Comparison of ENCODE assay signal across 18 cellular contexts in the genomic region with DNA sequence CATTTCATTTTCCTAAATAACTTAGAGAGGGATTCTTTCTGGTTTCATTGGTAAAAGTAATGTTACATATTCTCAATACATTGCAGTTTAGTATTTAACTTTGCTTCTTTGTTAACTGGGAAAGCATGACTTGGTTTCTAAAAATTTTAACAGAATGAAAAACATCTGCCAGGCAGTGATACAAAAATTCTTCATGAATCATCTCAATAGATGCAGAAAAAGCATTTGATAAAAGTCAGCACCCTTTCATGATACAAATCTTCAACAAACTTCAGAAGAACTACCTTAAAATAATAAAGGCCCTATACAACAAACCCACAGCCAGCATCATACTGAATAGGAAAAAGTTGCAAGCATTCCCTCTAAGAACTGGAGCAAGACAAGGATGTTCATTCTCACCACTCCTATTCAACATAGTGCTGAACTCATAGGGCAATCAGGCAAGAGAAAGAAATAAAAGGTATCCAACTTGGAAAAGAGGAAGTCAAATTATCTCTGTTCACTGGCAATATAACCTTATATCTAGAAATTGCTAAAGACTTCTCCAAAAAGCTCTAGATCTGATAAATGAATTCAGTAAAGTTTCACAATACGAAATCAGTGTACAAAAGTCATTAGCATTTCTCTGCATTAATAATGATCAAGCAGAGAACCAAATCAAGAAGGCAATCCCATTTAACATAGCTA.
"Had no signal": no experiment of that assay in that cellular context is flagged by ENCODE, and none has a peak within 500 bp of the region (broad histone marks: within the 10 kb centered on the region; RNA-seq: fewer than 3 reads in every experiment).

No MANE protein-coding gene starts in this region.

- H3K36me3 ChIP-seq: cardiac muscle cell, transverse colon had no signal

- H3K4me1 ChIP-seq: transverse colon had no signal

- H3K4me3 Mint-ChIP-seq: activated naive CD4-positive, alpha-beta T cell treated with anti-CD3 and anti-CD28 coated beads for 36 hours; activated naive CD8-positive, alpha-beta T cell treated with anti-CD3 and anti-CD28 coated beads, Interleukin-2, amount 50 U/mL, for 24 hours; natural killer cell treated with Interleukin-12 subunit alpha and Interleukin-12 subunit beta and Interleukin-15 and Interleukin-18, amount 100 ng/mL, for 72 hours; stimulated activated naive B cell treated with anti-CD40 and anti-IgM and Interleukin-4, amounts not matched to agents 10 μg/mL and 1 μg/mL and 100 μg/mL, for 72 hours; T-helper 2 cell treated with Interferon-gamma antibody and Interleukin-4, amounts not matched to agents 5 μg/mL and 100 μg/mL, for 36 hours had no signal

- H3K27ac ChIP-seq: cardiac muscle cell, dorsolateral prefrontal cortex, transverse colon had no signal

- H3K27me3 ChIP-seq: cardiac muscle cell had no signal

- H3K4me3 ChIP-seq: cardiac muscle cell, dorsolateral prefrontal cortex, transverse colon had no signal

- H3K9me3 ChIP-seq: transverse colon had no signal

- ATAC-seq: activated naive CD8-positive, alpha-beta T cell treated with anti-CD3 and anti-CD28 coated beads, Interleukin-2, amount 50 U/mL, for 24 hours; esophagus mucosa; natural killer cell treated with Interleukin-12 subunit alpha and Interleukin-12 subunit beta and Interleukin-15 and Interleukin-18, amount 100 ng/mL, for 72 hours; stimulated activated naive B cell treated with anti-CD40 and anti-IgM and Interleukin-4, amounts not matched to agents 10 μg/mL and 1 μg/mL and 100 μg/mL, for 72 hours had no signal

- H3K36me3 Mint-ChIP-seq: natural killer cell treated with Interleukin-12 subunit alpha and Interleukin-12 subunit beta and Interleukin-15 and Interleukin-18, amount 100 ng/mL, for 72 hours had no signal

- DNase-seq: activated CD4-positive, alpha-beta T cell treated with anti-CD3 and anti-CD28 coated beads, Interleukin-2, amount 50 U/mL, for 4 hours; activated CD4-positive, CD25-positive, alpha-beta regulatory T cell treated with anti-CD3 and anti-CD28 coated beads, Interleukin-2, amount 50 U/mL, for 72 hours; activated naive CD4-positive, alpha-beta T cell treated with anti-CD3 and anti-CD28 coated beads for 36 hours; activated naive CD8-positive, alpha-beta T cell treated with anti-CD3 and anti-CD28 coated beads, Interleukin-2, amount 50 U/mL, for 24 hours; activated T-cell treated with anti-CD3 and anti-CD28 coated beads, Interleukin-2, amount 50 U/mL, for 1 hour; dorsolateral prefrontal cortex; head of caudate nucleus; nucleus accumbens; posterior cingulate gyrus; retina; stimulated activated CD4-positive, alpha-beta T cell treated with anti-CD3 and anti-CD28 coated beads, Interleukin-2, amount 100 ng/mL, for 48 hours; stimulated activated naive B cell treated with anti-CD40 and anti-IgM and Interleukin-4, amounts not matched to agents 10 μg/mL and 1 μg/mL and 100 μg/mL, for 72 hours; transverse colon had no signal

- H3K27ac Mint-ChIP-seq: activated naive CD4-positive, alpha-beta T cell treated with anti-CD3 and anti-CD28 coated beads for 36 hours; activated naive CD8-positive, alpha-beta T cell treated with anti-CD3 and anti-CD28 coated beads, Interleukin-2, amount 50 U/mL, for 24 hours; activated T-helper 2 cell treated with anti-CD3 and anti-CD28 coated beads, Interferon-gamma antibody, Interleukin-2, Interleukin-4, amounts not matched to agents 10 μg/mL and 5 μg/mL and 100 μg/mL, durations not matched to agents 14 hours and 24 hours and 36 hours; natural killer cell treated with Interleukin-12 subunit alpha and Interleukin-12 subunit beta and Interleukin-15 and Interleukin-18, amount 100 ng/mL, for 72 hours; stimulated activated naive B cell treated with anti-CD40 and anti-IgM and Interleukin-4, amounts not matched to agents 10 μg/mL and 1 μg/mL and 100 μg/mL, for 72 hours; T-helper 2 cell treated with Interferon-gamma antibody and Interleukin-4, amounts not matched to agents 5 μg/mL and 100 μg/mL, for 36 hours had no signal
